30 cellular contexts compared by ENCODE assay signal in the genomic region with DNA sequence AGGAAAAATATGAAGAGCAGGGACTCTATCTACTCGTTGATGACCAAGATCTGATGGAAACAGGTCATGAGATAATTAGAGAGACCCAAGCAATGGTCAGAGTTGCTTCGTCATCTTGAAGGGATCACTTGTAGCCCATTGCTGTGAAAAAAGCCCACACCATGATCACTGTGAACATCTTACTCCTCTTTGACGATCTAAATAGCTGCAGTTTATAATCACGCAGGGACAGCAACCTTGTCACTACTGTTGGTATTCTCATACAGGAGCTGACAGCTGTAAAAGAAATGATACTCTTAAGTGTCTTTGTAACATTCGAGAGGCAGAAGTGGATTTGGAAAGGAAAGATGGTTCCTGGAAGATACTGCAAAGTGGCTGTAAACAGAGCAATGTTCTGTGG. TPM values are rescaled to one million over a fixed set of nuclear protein-coding genes. Genes with fewer than 3 reads are reported as not detected.
DNase-seq lines count a peak whose midpoint lies in the region; ATAC-seq, FAIRE-seq and TF ChIP-seq lines count a peak whose summit lies in the region.
"Had no signal": no experiment of that assay in that cellular context is flagged by ENCODE, and none has a peak within 500 bp of the region (broad histone marks: within the 10 kb centered on the region; RNA-seq: fewer than 3 reads in every experiment).

No MANE protein-coding gene starts in this region.

- TF ChIP-seq EP300 in HepG2 (IDR thresholded peaks at IDR 0.05; ENCODE audit: low read depth in 2 of 2, low read length in 2 of 2) (no peak), HepG2 (CRISPR knock-in tag; IDR thresholded peaks at IDR 0.05; ENCODE audit: borderline replicate concordance) (no peak), neural cell (conservative IDR thresholded peaks at IDR 0.05; ENCODE audit: poor library complexity, severe bottlenecking) (peak; percentile 67)

- in situ Hi-C loops in HepG2 (cut with HindIII; ENCODE audit: extremely low pct_ligation_motif_present, low pct_unique_long_range_greater_than_20kb) (no loop called here), GM23248 (cut with MboI) (no loop called here)

- H3K36me3 Mint-ChIP-seq in Caco-2 (ENCODE audit: insufficient read depth, unreplicated experiment), result no peaks in the 10 kb centered on the region
- H3K36me3 Mint-ChIP-seq: CD14-positive monocyte; CD4-positive, alpha-beta memory T cell; CD4-positive, CD25-positive, alpha-beta regulatory T cell; CD8-positive, alpha-beta memory T cell had no signal

- H3K27ac ChIP-seq in HepG2 (ENCODE audit: extremely low read length, insufficient read depth, low read length) (no peak overlapping the region), right lobe of liver (no peak overlapping the region), MM.1S (ENCODE audit: low read length) (peak overlapping the region; percentile 44; the same call in 1 of the 2 replicates), neural cell (ENCODE audit: low read length) (peak overlapping the region; percentile 6), thoracic aorta (no peak overlapping the region), GM23248 (no peak overlapping the region)
- H3K27ac ChIP-seq: BLaER1 had no signal

- TF ChIP-seq CTCF in HepG2 (CRISPR knock-in tag; IDR thresholded peaks at IDR 0.05), result no peak
- TF ChIP-seq CTCF in right lobe of liver (IDR thresholded peaks at IDR 0.05), result no peak
- no peak for TF ChIP-seq CTCF in MM.1S (IDR thresholded peaks at IDR 0.05; ENCODE audit: low read length)
- TF ChIP-seq CTCF in neural cell (IDR thresholded peaks at IDR 0.05; ENCODE audit: poor library complexity, severe bottlenecking), result no peak
- no peak for TF ChIP-seq CTCF in thoracic aorta (IDR thresholded peaks at IDR 0.05)
- no peak for TF ChIP-seq CTCF in Caco-2 (IDR thresholded peaks at IDR 0.05; ENCODE audit: insufficient read depth in 1 of 2, low read depth in 1 of 2, low read length in 1 of 2, severe bottlenecking in 1 of 2, unreplicated experiment in 1 of 2)

- CTCF ChIA-PET in HepG2 (lab: Yijun Ruan, JAX; ENCODE audit: low intra/inter-chr PET ratio, low total read pairs) (no interaction called here), Caco-2 (lab: Charles Lee) (no interaction called here)

- WGBS in HepG2 (ENCODE audit: low lambda C conversion rate), result 13% methylated on average over 5 of the region's 5 CpGs
- WGBS in right lobe of liver (ENCODE audit: insufficient coverage, low coverage, low lambda C conversion rate, missing lambda C conversion rate), result 64% methylated on average over 5 of the region's 5 CpGs
- WGBS in GM23248 (ENCODE audit: low coverage in 1 of 2, low lambda C conversion rate in 2 of 2, missing lambda C conversion rate in 2 of 2), 2 experiments, result 35 to 44% methylated on average over 5 of the region's 5 CpGs

- no peak overlapping the region for H3K9ac ChIP-seq in HepG2 (ENCODE audit: insufficient read depth, low read depth, low read length)
- H3K9ac ChIP-seq in MM.1S (ENCODE audit: low read length), result no peak overlapping the region
- no peak overlapping the region for H3K9ac ChIP-seq in neural cell (ENCODE audit: low read length)
- H3K9ac ChIP-seq in GM23248, result no peak overlapping the region
- H3K9ac ChIP-seq: BLaER1 had no signal

- H3K27me3 Mint-ChIP-seq in Caco-2 (ENCODE audit: insufficient read depth, unreplicated experiment), result no peaks in the 10 kb centered on the region
- H3K27me3 Mint-ChIP-seq: CD4-positive, alpha-beta memory T cell; CD4-positive, CD25-positive, alpha-beta regulatory T cell; CD8-positive, alpha-beta memory T cell had no signal

- no peak overlapping the region for H3K4me3 ChIP-seq in HepG2 (replicated peaks in 1 of 3; ENCODE audit: insufficient read depth in 1 of 3, low read depth in 2 of 3, low read length in 3 of 3)
- H3K4me3 ChIP-seq in right lobe of liver, result no peak overlapping the region
- H3K4me3 ChIP-seq in MM.1S (ENCODE audit: low read length), result no peak overlapping the region
- no peak overlapping the region for H3K4me3 ChIP-seq in neural cell (ENCODE audit: low read length)
- no peak overlapping the region for H3K4me3 ChIP-seq in thoracic aorta
- no peak overlapping the region for H3K4me3 ChIP-seq in Caco-2 (ENCODE audit: low read depth, low read length)
- H3K4me3 ChIP-seq in GM23248, result no peak overlapping the region
- H3K4me3 ChIP-seq: BLaER1 had no signal

- H3K4me1 ChIP-seq in HepG2 (ENCODE audit: insufficient read depth, low read length) (no peaks in the 10 kb centered on the region), right lobe of liver (no peaks in the 10 kb centered on the region), MM.1S (ENCODE audit: low read length) (peaks cover 31% of the 10 kb centered on the region), thoracic aorta (ENCODE audit: control insufficient read depth in 1 of 2, low read depth in 2 of 2) (peaks cover 0 to 8% of the 10 kb centered on the region in 2 donors), Caco-2 (no peaks in the 10 kb centered on the region), GM23248 (ENCODE audit: insufficient read depth) (no peaks in the 10 kb centered on the region)
- H3K4me1 ChIP-seq: BE2C, BLaER1 had no signal

- no peak overlapping the region for H2AFZ ChIP-seq in HepG2 (ENCODE audit: low read length)
- H2AFZ ChIP-seq in MM.1S (ENCODE audit: low read length), result no peak overlapping the region
- H2AFZ ChIP-seq in neural cell (ENCODE audit: low read depth, low read length), result no peak overlapping the region
- no peak overlapping the region for H2AFZ ChIP-seq in GM23248

- ATAC-seq in HepG2 (no peak), right lobe of liver (no peak), thoracic aorta (ENCODE audit: insufficient number of reproducible peaks, low FRiP score, low read depth) (peak; percentile 60)

- BruUV-seq in HepG2 (replicated peaks; lab: Mats Ljungman, UMichigan) (no TSS peak), Caco-2 (replicated peaks; lab: Mats Ljungman, UMichigan) (no TSS peak)

- H4K20me1 ChIP-seq in HepG2 (ENCODE audit: insufficient read depth, low read length) (no peaks in the 10 kb centered on the region), MM.1S (ENCODE audit: insufficient read depth, low read length) (no peaks in the 10 kb centered on the region), neural cell (ENCODE audit: insufficient read depth) (no peaks in the 10 kb centered on the region), GM23248 (ENCODE audit: insufficient read depth) (no peaks in the 10 kb centered on the region)
- H4K20me1 ChIP-seq: BLaER1 had no signal

- no peaks in the 10 kb centered on the region for H3K4me1 Mint-ChIP-seq in Caco-2 (ENCODE audit: low read depth, unreplicated experiment)
- H3K4me1 Mint-ChIP-seq: CD14-positive monocyte; CD4-positive, alpha-beta memory T cell; CD4-positive, CD25-positive, alpha-beta regulatory T cell; CD8-positive, alpha-beta memory T cell had no signal

- TF ChIP-seq POLR2A in HepG2 (IDR thresholded peaks at IDR 0.05; ENCODE audit: insufficient read depth in 1 of 2, low read depth in 2 of 2, low read length in 2 of 2) (no peak), right lobe of liver (IDR thresholded peaks at IDR 0.05) (no peak)

- H3K9me2 ChIP-seq in MM.1S (replicated peaks; ENCODE audit: insufficient read depth, low read length) (no peaks in the 10 kb centered on the region), neural cell (ENCODE audit: insufficient read depth, low read length) (no peaks in the 10 kb centered on the region), GM23248 (ENCODE audit: insufficient read depth) (no peaks in the 10 kb centered on the region)

- H3K4me3 Mint-ChIP-seq in Caco-2 (ENCODE audit: unreplicated experiment), result no peak overlapping the region
- H3K4me3 Mint-ChIP-seq: CD14-positive monocyte; CD4-positive, alpha-beta memory T cell; CD4-positive, CD25-positive, alpha-beta regulatory T cell; CD8-positive, alpha-beta memory T cell had no signal

- FAIRE-seq in HepG2 (lab: Jason Lieb, UNC), result no peak
- FAIRE-seq: A204.1, G401.6, GM12891, GM19239 had no signal

- no peaks in the 10 kb centered on the region for H3K27me3 ChIP-seq in HepG2 (ENCODE audit: control insufficient read depth in 1 of 2, insufficient read depth in 2 of 2, low read length in 2 of 2)
- no peaks in the 10 kb centered on the region for H3K27me3 ChIP-seq in right lobe of liver
- H3K27me3 ChIP-seq in MM.1S (replicated peaks; ENCODE audit: insufficient read depth, low read length), result no peaks in the 10 kb centered on the region
- H3K27me3 ChIP-seq in neural cell (ENCODE audit: insufficient read depth, low read depth, low read length), result no peaks in the 10 kb centered on the region
- H3K27me3 ChIP-seq in thoracic aorta (replicated peaks; ENCODE audit: insufficient read depth), result no peaks in the 10 kb centered on the region
- H3K27me3 ChIP-seq in Caco-2 (replicated peaks; ENCODE audit: control insufficient read depth, insufficient read depth, low read length), result no peaks in the 10 kb centered on the region
- H3K27me3 ChIP-seq in GM23248 (replicated peaks; ENCODE audit: insufficient read depth), result no peaks in the 10 kb centered on the region
- H3K27me3 ChIP-seq: BE2C, BLaER1 had no signal

- H3K27ac Mint-ChIP-seq in Caco-2 (ENCODE audit: unreplicated experiment), result no peak overlapping the region
- H3K27ac Mint-ChIP-seq: CD14-positive monocyte; CD4-positive, alpha-beta memory T cell; CD4-positive, CD25-positive, alpha-beta regulatory T cell; CD8-positive, alpha-beta memory T cell had no signal

- H3K79me2 ChIP-seq in HepG2 (ENCODE audit: insufficient read depth, low read length), result no peaks in the 10 kb centered on the region
- H3K79me2 ChIP-seq in MM.1S (ENCODE audit: low read length), result no peaks in the 10 kb centered on the region
- no peaks in the 10 kb centered on the region for H3K79me2 ChIP-seq in neural cell (replicated peaks; ENCODE audit: insufficient read depth, low read length)
- no peaks in the 10 kb centered on the region for H3K79me2 ChIP-seq in GM23248 (ENCODE audit: insufficient read depth)

- H3K4me2 ChIP-seq in HepG2 (ENCODE audit: low read depth, low read length), result no peak overlapping the region
- H3K4me2 ChIP-seq in MM.1S (ENCODE audit: low read depth, low read length), result no peak overlapping the region
- H3K4me2 ChIP-seq in neural cell (ENCODE audit: low read length), result no peak overlapping the region
- no peak overlapping the region for H3K4me2 ChIP-seq in GM23248 (ENCODE audit: unreplicated experiment)
- H3K4me2 ChIP-seq: BLaER1 had no signal

- H3K36me3 ChIP-seq in HepG2 (replicated peaks in 1 of 2; ENCODE audit: control insufficient read depth in 1 of 2, insufficient read depth in 2 of 2, low read length in 2 of 2) (no peaks in the 10 kb centered on the region), right lobe of liver (no peaks in the 10 kb centered on the region), MM.1S (replicated peaks; ENCODE audit: insufficient read depth, low read length) (no peaks in the 10 kb centered on the region), neural cell (ENCODE audit: insufficient read depth, low read length) (no peaks in the 10 kb centered on the region), thoracic aorta (no peaks in the 10 kb centered on the region), Caco-2 (ENCODE audit: control insufficient read depth, insufficient read depth, low read length) (no peaks in the 10 kb centered on the region), GM23248 (ENCODE audit: low read depth) (no peaks in the 10 kb centered on the region)
- H3K36me3 ChIP-seq: BE2C, BLaER1 had no signal

- TF ChIP-seq RAD21 in HepG2 (CRISPR knock-in tag; IDR thresholded peaks at IDR 0.05) (no peak), neural cell (conservative IDR thresholded peaks at IDR 0.05) (no peak)

- H3F3A ChIP-seq in MM.1S (ENCODE audit: insufficient read depth, low read length) (0 out of 2 replicates have a peak, but pooled peaks cover 9% of the 10 kb centered on the region), neural cell (ENCODE audit: insufficient read depth, low read length, poor library complexity, severe bottlenecking) (no peaks in the 10 kb centered on the region), GM23248 (ENCODE audit: insufficient read depth) (no peaks in the 10 kb centered on the region)

- peaks cover 17% of the 10 kb centered on the region for H3K9me3 Mint-ChIP-seq in Caco-2 (ENCODE audit: unreplicated experiment)

- POLR2A ChIA-PET in HepG2 (lab: Yijun Ruan, JAX), result no interaction called here
- POLR2A ChIA-PET in Caco-2 (lab: Charles Lee), result no interaction called here

- peaks cover 54% of the 10 kb centered on the region for H3K9me3 ChIP-seq in HepG2 (ENCODE audit: low read length)
- H3K9me3 ChIP-seq in right lobe of liver, result no peaks in the 10 kb centered on the region
- H3K9me3 ChIP-seq in MM.1S (replicated peaks; ENCODE audit: insufficient read depth, low read length), result no peaks in the 10 kb centered on the region
- peaks cover 2% of the 10 kb centered on the region for H3K9me3 ChIP-seq in neural cell (ENCODE audit: low read length)
- H3K9me3 ChIP-seq in thoracic aorta, result peaks cover 10% of the 10 kb centered on the region
- H3K9me3 ChIP-seq in Caco-2, result peaks cover 10% of the 10 kb centered on the region
- H3K9me3 ChIP-seq in GM23248 (ENCODE audit: low read depth), result no peaks in the 10 kb centered on the region
- H3K9me3 ChIP-seq: BE2C had no signal

- no peak for DNase-seq in HepG2 (ENCODE audit: low spot score)
- no peak for DNase-seq in right lobe of liver
- no peak for DNase-seq in MM.1S
- DNase-seq in thoracic aorta (ENCODE audit: low spot score), result no peak
- no peak for DNase-seq in HuH-7.5 (ENCODE audit: low spot score)
- DNase-seq in Caco-2, result no peak
- no peak for DNase-seq in GM23248
- DNase-seq: 8988T; ACHN; BE2C; C1 segment of cervical spinal cord; Calu3; CD4-positive, alpha-beta memory T cell; CD4-positive, CD25-positive, alpha-beta regulatory T cell; CD8-positive, alpha-beta memory T cell; COR-L47; DMS 273 treated with DMSO at 0.1 percent for 48 hours; DMS153; DMS53; DMS79 treated with DMSO at 0.1 percent for 48 hours; GF-D8 had no signal

- intact Hi-C loops in HepG2 (cut with micrococcal nuclease; ENCODE audit: unreplicated experiment) (no loop called here), right lobe of liver (cut with DNase I) (no loop called here), Caco-2 (cut with micrococcal nuclease; ENCODE audit: unreplicated experiment) (no loop called here)

RNA-seq across cellular contexts. Expression of a gene that starts 33.7 kb away (rescaled TPM):
- total RNA-seq in HepG2 (2016; rRNA removed; fragmentation: Illumina TruSeq; extraction: Trizol) (not detected in 2 replicates), right lobe of liver (under 1 TPM in 3 of 6 experiments, not detected in 3; 0.33 to 0.56 (median 0.43) TPM), thoracic aorta (10 to 100 TPM in 1 of 2 donors, 1 to 10 TPM in 1; 9.0 to 15.3 TPM), Caco-2 (2022) (not detected in 2 replicates)
- total RNA-seq in HepG2 (2016; cell fraction: cytosol; rRNA removed; fragmentation: Illumina TruSeq; extraction: Trizol; ENCODE audit: low read depth), result not detected in 2 replicates
- not detected in 2 replicates for total RNA-seq in HepG2 (2016; cell fraction: insoluble cytoplasmic fraction; rRNA removed; fragmentation: Illumina TruSeq; extraction: Trizol)
- total RNA-seq in HepG2 (2016; cell fraction: membrane; rRNA removed; fragmentation: Illumina TruSeq; extraction: Trizol), result not detected in 2 replicates
- total RNA-seq in HepG2 (2016; cell fraction: nucleus; rRNA removed; fragmentation: Illumina TruSeq; extraction: Trizol), result not detected in 2 replicates
- polyA plus RNA-seq in HepG2 (2011; rRNA removed) (not detected in 2 replicates), neural cell (1.3 TPM in 1 of 2 replicates, not detected in the other), GM23248 (2016; fragmentation: Nextera tagmentation; extraction: Ambion mirVana) (0.74 and 0.77 TPM in 2 replicates)
- not detected in 2 replicates for polyA plus RNA-seq in HepG2 (2011; cell fraction: cytosol; rRNA removed)
- polyA plus RNA-seq in HepG2 (2011; cell fraction: nucleus; rRNA removed), result not detected in 2 replicates
- polyA plus RNA-seq in HepG2 (2012), result not detected in 2 replicates
- polyA plus RNA-seq in HepG2 (2016; cell fraction: cytosol; fragmentation: Illumina TruSeq; extraction: Trizol; ENCODE audit: low read depth), result not detected in 2 replicates
- polyA plus RNA-seq in HepG2 (2016; cell fraction: insoluble cytoplasmic fraction; fragmentation: Illumina TruSeq; extraction: Trizol; ENCODE audit: low read depth), result not detected in 2 replicates
- polyA plus RNA-seq in HepG2 (2016; cell fraction: membrane; fragmentation: Illumina TruSeq; extraction: Trizol; ENCODE audit: low read depth), result not detected in 2 replicates
- not detected in 2 replicates for polyA plus RNA-seq in HepG2 (2016; cell fraction: nucleus; fragmentation: Illumina TruSeq; extraction: Trizol; ENCODE audit: insufficient read depth, low read depth)
- not detected in 2 replicates for polyA minus RNA-seq in HepG2 (2011; rRNA and poly(A)+ RNA removed; ENCODE audit: low replicate concordance)
- not detected in 2 replicates for polyA minus RNA-seq in HepG2 (2011; cell fraction: cytosol; rRNA and poly(A)+ RNA removed)
- not detected in 2 replicates for polyA minus RNA-seq in HepG2 (2011; cell fraction: nucleus; rRNA and poly(A)+ RNA removed)
- not detected in 2 replicates for polyA minus RNA-seq in neural cell
- total RNA-seq in GM23248 (2014; rRNA removed; shearing (Covaris generic)), result 0.51 TPM in 1 of 2 replicates, not detected in the other
- total RNA-seq: A673; CD4-positive, alpha-beta memory T cell; CD4-positive, CD25-positive, alpha-beta regulatory T cell; CD8-positive, alpha-beta memory T cell had no signal
- polyA plus RNA-seq: AG04450; CD14-positive monocyte; CD4-positive, alpha-beta memory T cell; CD4-positive, CD25-positive, alpha-beta regulatory T cell; CD8-positive, alpha-beta memory T cell had no signal

Comparison
In these comparisons a context has a peak if more than half of its experiments do, and no peak if none do; other contexts are left out.
1. H3K27ac ChIP-seq: peak in MM.1S (single experiment) and neural cell (single experiment); none in HepG2 (single experiment), right lobe of liver (0 of 3), thoracic aorta (0 of 2) and GM23248 (single experiment).